In genomic region chr13:99419591-99420243, GRCh38 we compare ENCODE assay signal across 15 cellular contexts.
DNase-seq lines count a peak whose midpoint lies in the region; ATAC-seq and TF ChIP-seq lines count a peak whose summit lies in the region.
"Had no signal": no experiment of that assay in that cellular context is flagged by ENCODE, and none has a peak within 500 bp of the region (broad histone marks: within the 10 kb centered on the region; RNA-seq: fewer than 3 reads in every experiment).

No MANE protein-coding gene starts in this region.

- no peak for TF ChIP-seq POLR2A in vagina (IDR thresholded peaks at IDR 0.05)

- H3K36me3 Mint-ChIP-seq in IgD-negative memory B cell = no peaks in the 10 kb centered on the region
- no peaks in the 10 kb centered on the region for H3K36me3 Mint-ChIP-seq in activated T-cell treated with anti-CD3 and anti-CD28 coated beads, Interleukin-2, amount 50 U/mL, for 4 hours (ENCODE audit: insufficient read depth)
- H3K36me3 Mint-ChIP-seq in natural killer cell treated with Interleukin-12 subunit alpha and Interleukin-12 subunit beta and Interleukin-15 and Interleukin-18, amount 100 ng/mL, for 72 hours = no peaks in the 10 kb centered on the region

- H3K27ac ChIP-seq in vagina = no peak overlapping the region
- H3K27ac ChIP-seq: PC-9, thyroid gland had no signal

- peaks cover 27 to 49% (median 42%) of the 10 kb centered on the region in 3 donors for H3K4me1 Mint-ChIP-seq in IgD-negative memory B cell
- H3K4me1 Mint-ChIP-seq in activated T-cell treated with anti-CD3 and anti-CD28 coated beads, Interleukin-2, amount 50 U/mL, for 4 hours (ENCODE audit: low read depth) = peaks cover 65% of the 10 kb centered on the region
- H3K4me1 Mint-ChIP-seq in natural killer cell treated with Interleukin-12 subunit alpha and Interleukin-12 subunit beta and Interleukin-15 and Interleukin-18, amount 100 ng/mL, for 72 hours (ENCODE audit: low read depth in 2 of 2) = peaks cover 46 to 52% of the 10 kb centered on the region in 2 donors

- intact Hi-C loops in vagina (cut with DNase I) = no loop called here

- no peaks in the 10 kb centered on the region for H3K4me1 ChIP-seq in vagina
- H3K4me1 ChIP-seq: Caco-2, thyroid gland had no signal

- TF ChIP-seq CTCF in vagina (IDR thresholded peaks at IDR 0.05) = no peak

- ATAC-seq in activated CD4-positive, CD25-positive, alpha-beta regulatory T cell treated with anti-CD3 and anti-CD28 coated beads, Interleukin-2, amount 50 U/mL, for 24 hours = no peak
- no peak for ATAC-seq in activated T-cell treated with anti-CD3 and anti-CD28 coated beads, Interleukin-2, amount 50 U/mL, for 4 hours
- ATAC-seq in natural killer cell treated with Interleukin-12 subunit alpha and Interleukin-12 subunit beta and Interleukin-15 and Interleukin-18, amount 100 ng/mL, for 72 hours = no peak
- no peak for ATAC-seq in HG02678 (IDR thresholded peaks at IDR 0.05; ENCODE audit: unreplicated experiment)

- no peaks in the 10 kb centered on the region for H3K27me3 ChIP-seq in vagina
- H3K27me3 ChIP-seq: thyroid gland had no signal

- no peaks in the 10 kb centered on the region for H3K9me3 Mint-ChIP-seq in IgD-negative memory B cell
- no peaks in the 10 kb centered on the region for H3K9me3 Mint-ChIP-seq in activated T-cell treated with anti-CD3 and anti-CD28 coated beads, Interleukin-2, amount 50 U/mL, for 4 hours
- H3K9me3 Mint-ChIP-seq in natural killer cell treated with Interleukin-12 subunit alpha and Interleukin-12 subunit beta and Interleukin-15 and Interleukin-18, amount 100 ng/mL, for 72 hours = no peaks in the 10 kb centered on the region

- H3K4me3 Mint-ChIP-seq in IgD-negative memory B cell = peak overlapping the region; percentile 36 to 89 (median 78)
- peak overlapping the region; percentile 73 for H3K4me3 Mint-ChIP-seq in activated T-cell treated with anti-CD3 and anti-CD28 coated beads, Interleukin-2, amount 50 U/mL, for 4 hours
- peak overlapping the region; percentile 71 for H3K4me3 Mint-ChIP-seq in natural killer cell treated with Interleukin-12 subunit alpha and Interleukin-12 subunit beta and Interleukin-15 and Interleukin-18, amount 100 ng/mL, for 72 hours

- H3K4me3 ChIP-seq in vagina = no peak overlapping the region
- H3K4me3 ChIP-seq: PC-9, smooth muscle cell, thyroid gland had no signal

- H3K27ac Mint-ChIP-seq in IgD-negative memory B cell = peak overlapping the region; percentile 90 to 97 (median 95)
- H3K27ac Mint-ChIP-seq in natural killer cell treated with Interleukin-12 subunit alpha and Interleukin-12 subunit beta and Interleukin-15 and Interleukin-18, amount 100 ng/mL, for 72 hours = no peak overlapping the region

- H3K27me3 Mint-ChIP-seq in IgD-negative memory B cell = peaks cover 3% of the 10 kb centered on the region
- no peaks in the 10 kb centered on the region for H3K27me3 Mint-ChIP-seq in activated T-cell treated with anti-CD3 and anti-CD28 coated beads, Interleukin-2, amount 50 U/mL, for 4 hours (ENCODE audit: low read depth)
- H3K27me3 Mint-ChIP-seq in natural killer cell treated with Interleukin-12 subunit alpha and Interleukin-12 subunit beta and Interleukin-15 and Interleukin-18, amount 100 ng/mL, for 72 hours = peaks cover 9 to 17% of the 10 kb centered on the region in 2 donors

- no peaks in the 10 kb centered on the region for H3K36me3 ChIP-seq in vagina
- H3K36me3 ChIP-seq: thyroid gland had no signal

- peak; percentile 29 for DNase-seq in activated CD4-positive, CD25-positive, alpha-beta regulatory T cell treated with anti-CD3 and anti-CD28 coated beads, Interleukin-2, amount 50 U/mL, for 72 hours
- no peak for DNase-seq in activated T-cell treated with anti-CD3 and anti-CD28 coated beads, Interleukin-2, amount 50 U/mL, for 4 hours
- DNase-seq in natural killer cell treated with Interleukin-12 subunit alpha and Interleukin-12 subunit beta and Interleukin-15 and Interleukin-18, amount 100 ng/mL, for 72 hours (ENCODE audit: low spot score) = no peak
- DNase-seq in vagina (ENCODE audit: extremely low spot score in 2 of 2) = no peak
- DNase-seq in SKM-1 (lab: John Stamatoyannopoulos, UW; ENCODE audit: unreplicated experiment) = no peak
- DNase-seq: foreskin fibroblast, mesendoderm, NCI-H1105 treated with DMSO at 0.1 percent for 48 hours, PC-9, thyroid gland had no signal

- no peaks in the 10 kb centered on the region for H3K9me3 ChIP-seq in vagina
- H3K9me3 ChIP-seq: Caco-2, thyroid gland had no signal

Comparison
In these comparisons a context has a peak if more than half of its experiments do, and no peak if none do; other contexts are left out.
1. H3K27ac Mint-ChIP-seq: peak in IgD-negative memory B cell (3 of 3); none in natural killer cell treated with Interleukin-12 subunit alpha and Interleukin-12 subunit beta and Interleukin-15 and Interleukin-18, amount 100 ng/mL, for 72 hours (0 of 2).
2. Peak in every context shown above with its lines, with median percentiles within 50 percentile points of each other: H3K4me3 Mint-ChIP-seq.